8 cellular contexts compared by ENCODE assay signal in the genomic region with DNA sequence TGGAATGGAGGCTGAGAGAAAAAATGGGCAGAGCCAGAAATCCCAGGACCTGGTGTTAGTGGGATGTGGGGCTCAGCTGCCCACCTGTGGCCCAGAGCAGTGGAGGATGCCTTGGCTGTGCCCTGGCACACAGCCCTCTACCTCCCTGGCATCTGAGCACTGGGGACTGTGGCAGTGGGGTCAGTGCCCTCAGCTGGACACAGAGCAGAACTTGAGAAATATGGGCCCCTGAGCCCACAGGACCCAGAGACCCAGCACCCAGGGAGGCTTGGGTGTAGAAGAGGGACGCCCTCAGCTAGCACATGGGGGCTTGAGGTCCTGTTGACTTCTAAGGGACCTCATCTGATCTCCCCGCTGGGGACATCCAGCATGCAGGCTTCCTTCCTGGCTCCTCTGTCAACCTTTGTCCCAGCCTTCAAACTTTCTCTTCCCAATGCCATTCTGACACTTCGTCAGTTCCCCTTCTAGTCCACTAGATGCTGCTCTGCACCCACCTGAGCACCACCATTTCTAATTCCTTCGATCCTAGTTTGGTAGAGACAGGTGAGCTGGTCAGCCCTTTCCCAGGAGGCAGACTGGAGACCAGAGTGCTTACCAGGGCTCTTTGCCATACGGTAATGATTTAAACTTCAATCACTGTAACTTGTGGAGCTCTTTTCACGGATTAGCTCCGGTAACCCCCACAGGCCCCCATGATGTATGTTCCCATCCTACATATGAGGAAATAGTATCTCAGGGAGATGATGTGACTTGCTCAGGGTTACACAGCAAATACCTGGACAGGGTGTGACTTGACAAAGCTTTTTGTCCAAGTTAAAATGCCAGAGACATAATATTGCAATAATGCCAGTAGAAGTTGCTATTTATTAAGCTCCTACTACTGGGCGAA.
DNase-seq lines count a peak whose midpoint lies in the region; ATAC-seq, FAIRE-seq and TF ChIP-seq lines count a peak whose summit lies in the region.

No MANE protein-coding gene starts in this region.

- CTCF ChIA-PET in GM12878 (lab: Yijun Ruan, JAX), result interaction anchor here (0.6 to 2.4 kb wide), 15 partner anchors 10 to 594 kb away, joined by 3 to 15 read pairs (median 4); no protein-coding TSS in a partner anchor

- POLR2A ChIA-PET in GM12878 (lab: Charles Lee), result no interaction called here

- H3K27ac ChIP-seq in GM12878 (ENCODE audit: control insufficient read depth, insufficient read depth) (no peak overlapping the region), right lobe of liver (no peak overlapping the region), spleen (no peak overlapping the region), ovary (no peak overlapping the region)

- H3K27me3 ChIP-seq in GM12878 (replicated peaks in 1 of 2; ENCODE audit: control insufficient read depth in 2 of 2, insufficient read depth in 2 of 2, low read length in 1 of 2), result no peaks in the 10 kb centered on the region; a peak in 1 of 4 replicates
- H3K27me3 ChIP-seq in right lobe of liver, result no peaks in the 10 kb centered on the region
- H3K27me3 ChIP-seq in spleen (replicated peaks in 1 of 7), result peaks cover 0 to 66% (median 17%) of the 10 kb centered on the region in 7 donors
- H3K27me3 ChIP-seq in ovary, result no peaks in the 10 kb centered on the region

- H3K4me1 ChIP-seq in GM12878 (ENCODE audit: control insufficient read depth, insufficient read depth, low read length) (no peaks in the 10 kb centered on the region), right lobe of liver (no peaks in the 10 kb centered on the region), spleen (no peaks in the 10 kb centered on the region), ovary (ENCODE audit: insufficient read depth) (no peaks in the 10 kb centered on the region)

- TF ChIP-seq POLR2A in GM12878 (IDR thresholded peaks at IDR 0.05; ENCODE audit: low read depth, low read length) (no peak), right lobe of liver (IDR thresholded peaks at IDR 0.05) (no peak), spleen (IDR thresholded peaks at IDR 0.05) (no peak), ovary (IDR thresholded peaks at IDR 0.05) (no peak)

- TF ChIP-seq CTCF in GM12878 (IDR thresholded peaks at IDR 0.05 in 2 of 3, conservative IDR thresholded peaks at IDR 0.05 in 1 of 3; ENCODE audit: control insufficient read depth in 2 of 3, extremely low read depth in 1 of 3, insufficient read depth in 1 of 3, low read depth in 3 of 3, low read length in 3 of 3), result peak; percentile 82 to 87 (median 84)
- TF ChIP-seq CTCF in right lobe of liver (IDR thresholded peaks at IDR 0.05), result peak; percentile 56 to 62 (median 58)
- TF ChIP-seq CTCF in spleen (IDR thresholded peaks at IDR 0.05 in 8 of 11, conservative IDR thresholded peaks at IDR 0.05 in 3 of 11), result peak in 5 of 11 experiments; percentile 16 to 36 (median 29)
- peak in 1 of 3 donors; percentile 12 for TF ChIP-seq CTCF in ovary (IDR thresholded peaks at IDR 0.05)

- H3K4me3 ChIP-seq in GM12878, result no peak overlapping the region
- H3K4me3 ChIP-seq in right lobe of liver, result no peak overlapping the region
- no peak overlapping the region for H3K4me3 ChIP-seq in spleen
- no peak overlapping the region for H3K4me3 ChIP-seq in ovary

- FAIRE-seq in GM12878 (lab: Jason Lieb, UNC), result peak; percentile 74

- no peak overlapping the region for H2AFZ ChIP-seq in GM12878 (ENCODE audit: control insufficient read depth, low read depth, low read length)

- peak; percentile 90 for TF ChIP-seq RAD21 in GM12878 (IDR thresholded peaks at IDR 0.05; ENCODE audit: insufficient read depth, low read depth, low read length)

- no peaks in the 10 kb centered on the region for H3K9me3 ChIP-seq in GM12878 (replicated peaks; ENCODE audit: control insufficient read depth, insufficient read depth, low read length)
- no peaks in the 10 kb centered on the region for H3K9me3 ChIP-seq in right lobe of liver
- no peaks in the 10 kb centered on the region for H3K9me3 ChIP-seq in spleen
- H3K9me3 ChIP-seq in ovary, result no peaks in the 10 kb centered on the region

- SMC1A ChIA-PET in GM12878 (lab: Charles Lee; ENCODE audit: uncharacterized antibody, unreplicated experiment), result interaction anchor here (0.8 to 1.9 kb wide), 10 partner anchors 10 to 1175 kb away, joined by 3 to 4 read pairs (median 3); no protein-coding TSS in a partner anchor

- no peak overlapping the region for H3K4me2 ChIP-seq in GM12878 (ENCODE audit: control insufficient read depth, insufficient read depth)

- TF ChIP-seq EP300 in GM12878 (IDR thresholded peaks at IDR 0.05; ENCODE audit: borderline replicate concordance in 1 of 2, control insufficient read depth in 1 of 2, low read depth in 2 of 2, low read length in 2 of 2) (no peak), ovary (IDR thresholded peaks at IDR 0.05) (no peak)

- intact Hi-C loops in GM12878 (cut with micrococcal nuclease; ENCODE audit: unreplicated experiment) (loop anchor here (1.0 to 5.0 kb wide), 4 partner anchors 277 to 684 kb away; no protein-coding TSS in a partner anchor), right lobe of liver (cut with DNase I) (no loop called here), spleen (cut with DNase I; ENCODE audit: low total_unique reads) (no loop called here), ovary (cut with DNase I) (no loop called here)

- RAD21 ChIA-PET in GM12878 (lab: Charles Lee; ENCODE audit: unreplicated experiment), result interaction anchor here (0.6 to 1.4 kb wide), 6 partner anchors 13 to 702 kb away, joined by 3 read pairs; no protein-coding TSS in a partner anchor

- in situ Hi-C loops in GM12878 (cut with MboI), result no loop called here

- H3K36me3 ChIP-seq in GM12878 (ENCODE audit: control insufficient read depth in 2 of 2, insufficient read depth in 2 of 2, low read length in 1 of 2) (no peaks in the 10 kb centered on the region), right lobe of liver (no peaks in the 10 kb centered on the region), spleen (no peaks in the 10 kb centered on the region), ovary (no peaks in the 10 kb centered on the region)

- ATAC-seq in GM12878 (peak; percentile 85), right lobe of liver (peak; percentile 68 to 81 (median 80))

- H3K9ac ChIP-seq in GM12878 (ENCODE audit: control insufficient read depth, insufficient read depth, low read length), result no peak overlapping the region

- peak; percentile 1 for DNase-seq in NOMO-1 treated with DMSO at 0.1 percent for 48 hours (lab: John Stamatoyannopoulos, UW; ENCODE audit: unreplicated experiment)
- DNase-seq in NOMO-1 treated with dmso at 0.1 percent for 144 hours (lab: John Stamatoyannopoulos, UW; ENCODE audit: unreplicated experiment), result no peak
- peak; percentile 33 for DNase-seq in NCI-H187 treated with DMSO at 0.1 percent for 48 hours (lab: John Stamatoyannopoulos, UW)
- DNase-seq in GM12878 (ENCODE audit: low read depth, low spot score), result no peak
- no peak for DNase-seq in right lobe of liver
- DNase-seq in spleen, result no peak
- no peak for DNase-seq in AML-193 (lab: John Stamatoyannopoulos, UW)
- no peak for DNase-seq in ovary

- WGBS in GM12878 (ENCODE audit: insufficient coverage, insufficient replicate concordance, low lambda C conversion rate, missing lambda C conversion rate), result 8% methylated on average over 8 of the region's 8 CpGs
- 5% methylated on average over 6 of the region's 8 CpGs for WGBS in right lobe of liver (ENCODE audit: insufficient coverage, low coverage, low lambda C conversion rate, missing lambda C conversion rate)
- WGBS in spleen, 5 donors, result 23 to 29% (median 25%) methylated on average over 8 of the region's 8 CpGs
- WGBS in ovary, 3 donors, result 17 to 20% (median 19%) methylated on average over 8 of the region's 8 CpGs

- no peaks in the 10 kb centered on the region for H4K20me1 ChIP-seq in GM12878 (ENCODE audit: control insufficient read depth, insufficient read depth)

- no peaks in the 10 kb centered on the region for H3K79me2 ChIP-seq in GM12878 (ENCODE audit: control insufficient read depth, insufficient read depth, low read length)

- no TSS peak for BruUV-seq in GM12878 (replicated peaks; lab: Mats Ljungman, UMichigan)

TF ChIP-seq in GM12878, 131 proteins besides CTCF, POLR2A, EP300 and RAD21:
- TF ChIP-seq YY1 (IDR thresholded peaks at IDR 0.05; ENCODE audit: low read depth, low read length), result 0 out of 2 replicates have a peak, but pooled peaks have one; percentile 39
- no peak for TF ChIP-seq BCL11A (IDR thresholded peaks at IDR 0.05; ENCODE audit: low read depth, low read length)
- TF ChIP-seq SMC3 (IDR thresholded peaks at IDR 0.05; ENCODE audit: borderline replicate concordance, low read length), result peak; percentile 64; the same call in 1 of the 2 replicates
- TF ChIP-seq RCOR1 (conservative IDR thresholded peaks at IDR 0.05; ENCODE audit: low read depth, low read length), result no peak
- no peak for TF ChIP-seq CEBPZ (IDR thresholded peaks at IDR 0.05; ENCODE audit: low read depth, low read length)
- TF ChIP-seq SPI1 (IDR thresholded peaks at IDR 0.05; ENCODE audit: borderline replicate concordance, insufficient read depth, low read depth, low read length), result no peak

Comparison
In these comparisons a context has a peak if more than half of its experiments do, and no peak if none do; other contexts are left out.
1. DNase-seq: peak in NOMO-1 treated with DMSO at 0.1 percent for 48 hours (single experiment) and NCI-H187 treated with DMSO at 0.1 percent for 48 hours (single experiment); none in NOMO-1 treated with dmso at 0.1 percent for 144 hours (single experiment), GM12878 (single experiment), right lobe of liver (0 of 3), spleen (single experiment), AML-193 (0 of 2) and ovary (0 of 5).